9 cellular contexts compared by ENCODE assay signal in the genomic region with DNA sequence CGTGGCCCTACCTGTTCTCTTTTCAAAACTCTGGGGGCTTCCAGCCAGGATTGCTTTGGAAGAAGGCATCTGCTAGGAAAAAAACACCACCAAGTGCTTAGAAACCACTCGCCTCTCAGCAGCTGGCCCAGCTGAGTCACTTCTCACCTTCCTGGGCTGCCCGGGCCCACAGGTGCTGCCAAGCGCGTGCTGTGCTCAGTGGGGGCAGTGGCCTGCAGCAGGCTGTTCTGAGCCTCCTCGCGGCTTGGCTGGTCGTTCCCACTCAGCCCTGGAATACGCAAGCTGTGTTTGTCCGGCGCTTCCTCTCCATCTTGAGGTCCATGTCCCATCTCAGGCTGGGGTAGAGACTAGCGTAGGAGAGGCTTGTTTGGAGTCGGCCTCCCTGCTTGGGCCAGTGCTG.
"Had no signal": no experiment of that assay in that cellular context is flagged by ENCODE, and none has a peak within 500 bp of the region (broad histone marks: within the 10 kb centered on the region; RNA-seq: fewer than 3 reads in every experiment).

No MANE protein-coding gene starts in this region.

- DNase-seq: activated CD4-positive, alpha-beta memory T cell treated with anti-CD3 and anti-CD28 coated beads, Interleukin-2, amount 10 ng/mL, durations not matched to agents 7 days and 5 days; activated naive CD8-positive, alpha-beta T cell treated with anti-CD3 and anti-CD28 coated beads, Interleukin-2, amount 50 U/mL, for 24 hours; activated T-cell treated with anti-CD3 and anti-CD28 coated beads, Interleukin-2, amount 50 U/mL, for 48 hours; central memory CD4-positive, alpha-beta T cell; naive B cell; T-helper 9 cell had no signal

- H3K27me3 ChIP-seq: tibial artery had no signal

- ATAC-seq: activated naive CD8-positive, alpha-beta T cell treated with anti-CD3 and anti-CD28 coated beads, Interleukin-2, amount 50 U/mL, for 24 hours had no signal

- H3K9me3 ChIP-seq: tibial artery had no signal

- H3K4me3 ChIP-seq: lung, skin epidermis, tibial artery had no signal

- H3K27ac ChIP-seq: skin epidermis had no signal
